ENCODE assay signal across 29 cellular contexts in genomic region chr4:129063640-129064039, GRCh38.
"Had no signal": no experiment of that assay in that cellular context is flagged by ENCODE, and none has a peak within 500 bp of the region (broad histone marks: within the 10 kb centered on the region; RNA-seq: fewer than 3 reads in every experiment).

No MANE protein-coding gene starts in this region.

- H3K27me3 ChIP-seq: brain microvascular endothelial cell, cardiac muscle cell, colonic mucosa, esophagus muscularis mucosa, gastroesophageal sphincter had no signal

- FAIRE-seq: astrocyte, endometrium had no signal

- DNase-seq: activated CD4-positive, alpha-beta memory T cell treated with anti-CD3 and anti-CD28 coated beads for 36 hours; activated CD4-positive, alpha-beta T cell treated with anti-CD3 and anti-CD28 coated beads for 36 hours; activated CD4-positive, alpha-beta T cell treated with anti-CD3 and anti-CD28 coated beads, Interleukin-2, amount 10 ng/mL, durations not matched to agents 24 days and 14 days; activated CD4-positive, CD25-positive, alpha-beta regulatory T cell; activated CD4-positive, CD25-positive, alpha-beta regulatory T cell treated with anti-CD3 and anti-CD28 coated beads, Interleukin-2, amount 50 U/mL, for 72 hours; activated CD8-positive, alpha-beta memory T cell treated with anti-CD3 and anti-CD28 coated beads, Interleukin-2, amount 50 U/mL, for 48 hours; activated CD8-positive, alpha-beta T cell treated with anti-CD3 and anti-CD28 coated beads, Interleukin-2, amount 10 ng/mL, durations not matched to agents 7 days and 5 days; activated gamma-delta T cell; activated naive CD4-positive, alpha-beta T cell; activated naive CD4-positive, alpha-beta T cell treated with anti-CD3 and anti-CD28 coated beads, Interleukin-2, amount 10 ng/mL, durations not matched to agents 7 days and 5 days; activated T-cell treated with anti-CD3 and anti-CD28 coated beads for 4 hours; activated T-cell treated with anti-CD3 and anti-CD28 coated beads, Interleukin-2, amount 50 U/mL, for 24 hours; activated T-cell treated with anti-CD3 and anti-CD28 coated beads, Interleukin-2, amount 50 U/mL, for 72 hours; amniotic stem cell; anterior cingulate cortex; brain microvascular endothelial cell; central memory CD4-positive, alpha-beta T cell; cerebellar nuclear complex; colonic mucosa; effector CD8-positive, alpha-beta T cell; erythroblast; foreskin melanocyte; T-helper 2 cell had no signal

- H3K4me1 Mint-ChIP-seq: activated CD4-positive, alpha-beta T cell treated with anti-CD3 and anti-CD28 coated beads for 36 hours; activated CD4-positive, alpha-beta T cell treated with anti-CD3 and anti-CD28 coated beads, Interleukin-2, amount 10 ng/mL, durations not matched to agents 24 days and 14 days; activated naive CD4-positive, alpha-beta T cell treated with anti-CD3 and anti-CD28 coated beads, Interleukin-2, amount 10 ng/mL, durations not matched to agents 7 days and 5 days had no signal

- H3K4me3 Mint-ChIP-seq: activated CD4-positive, alpha-beta memory T cell treated with anti-CD3 and anti-CD28 coated beads for 36 hours; activated CD4-positive, alpha-beta T cell treated with anti-CD3 and anti-CD28 coated beads for 36 hours; activated CD4-positive, alpha-beta T cell treated with anti-CD3 and anti-CD28 coated beads, Interleukin-2, amount 10 ng/mL, durations not matched to agents 24 days and 14 days; activated CD8-positive, alpha-beta T cell treated with anti-CD3 and anti-CD28 coated beads, Interleukin-2, amount 10 ng/mL, durations not matched to agents 7 days and 5 days; activated naive CD4-positive, alpha-beta T cell treated with anti-CD3 and anti-CD28 coated beads, Interleukin-2, amount 10 ng/mL, durations not matched to agents 7 days and 5 days; activated T-cell treated with anti-CD3 and anti-CD28 coated beads, Interleukin-2, amount 50 U/mL, for 24 hours; activated T-cell treated with anti-CD3 and anti-CD28 coated beads, Interleukin-2, amount 50 U/mL, for 72 hours had no signal

- H3K36me3 ChIP-seq: cardiac muscle cell, colonic mucosa had no signal

- H3K4me1 ChIP-seq: colonic mucosa, esophagus muscularis mucosa, gastroesophageal sphincter had no signal

- H3K27ac ChIP-seq: brain microvascular endothelial cell, cardiac muscle cell, colonic mucosa, esophagus muscularis mucosa, gastroesophageal sphincter had no signal

- ATAC-seq: activated CD4-positive, alpha-beta T cell treated with anti-CD3 and anti-CD28 coated beads for 36 hours; activated CD8-positive, alpha-beta T cell treated with anti-CD3 and anti-CD28 coated beads, Interleukin-2, amount 10 ng/mL, durations not matched to agents 7 days and 5 days; activated naive CD4-positive, alpha-beta T cell treated with anti-CD3 and anti-CD28 coated beads, Interleukin-2, amount 50 U/mL, for 72 hours; activated T-cell treated with anti-CD3 and anti-CD28 coated beads, Interleukin-2, amount 50 U/mL, for 72 hours; gastroesophageal sphincter had no signal

- H3K4me3 ChIP-seq: cardiac muscle cell, colonic mucosa, esophagus muscularis mucosa, gastroesophageal sphincter had no signal

- H3K27me3 Mint-ChIP-seq: activated CD4-positive, alpha-beta memory T cell treated with anti-CD3 and anti-CD28 coated beads for 36 hours; activated CD4-positive, alpha-beta T cell treated with anti-CD3 and anti-CD28 coated beads for 36 hours; activated CD4-positive, alpha-beta T cell treated with anti-CD3 and anti-CD28 coated beads, Interleukin-2, amount 10 ng/mL, durations not matched to agents 24 days and 14 days; activated naive CD4-positive, alpha-beta T cell treated with anti-CD3 and anti-CD28 coated beads, Interleukin-2, amount 10 ng/mL, durations not matched to agents 7 days and 5 days; activated T-cell treated with anti-CD3 and anti-CD28 coated beads, Interleukin-2, amount 50 U/mL, for 24 hours had no signal

- H3K27ac Mint-ChIP-seq: activated CD4-positive, alpha-beta memory T cell treated with anti-CD3 and anti-CD28 coated beads for 36 hours; activated CD4-positive, alpha-beta T cell treated with anti-CD3 and anti-CD28 coated beads for 36 hours; activated CD4-positive, alpha-beta T cell treated with anti-CD3 and anti-CD28 coated beads, Interleukin-2, amount 10 ng/mL, durations not matched to agents 24 days and 14 days; activated CD8-positive, alpha-beta T cell treated with anti-CD3 and anti-CD28 coated beads, Interleukin-2, amount 10 ng/mL, durations not matched to agents 7 days and 5 days; activated naive CD4-positive, alpha-beta T cell treated with anti-CD3 and anti-CD28 coated beads, Interleukin-2, amount 10 ng/mL, durations not matched to agents 7 days and 5 days; activated naive CD4-positive, alpha-beta T cell treated with anti-CD3 and anti-CD28 coated beads, Interleukin-2, amount 50 U/mL, for 72 hours; activated T-cell treated with anti-CD3 and anti-CD28 coated beads, Interleukin-2, amount 50 U/mL, for 24 hours; activated T-cell treated with anti-CD3 and anti-CD28 coated beads, Interleukin-2, amount 50 U/mL, for 72 hours had no signal

- H3K9me3 ChIP-seq: colonic mucosa had no signal
